ENCODE assay signal across 19 cellular contexts in the genomic region with DNA sequence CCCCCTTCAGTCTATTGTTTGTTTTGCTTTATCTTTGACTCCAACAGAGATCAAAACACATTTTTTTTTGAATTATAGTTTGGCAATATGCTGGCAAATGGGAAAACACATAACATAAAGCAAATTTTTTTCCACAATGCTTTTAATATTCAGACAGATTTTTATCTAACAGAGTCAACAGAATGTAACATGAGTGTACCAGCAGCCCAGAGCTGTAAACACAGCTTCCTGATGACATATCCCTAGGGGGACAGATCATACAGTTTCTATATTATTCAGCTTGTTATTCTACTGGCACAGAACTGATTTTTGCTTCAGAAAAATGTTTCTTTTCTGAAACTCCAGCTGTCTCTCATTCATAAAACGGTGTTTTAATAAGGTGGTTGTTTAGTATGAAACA.
A peak's percentile ranks its signal among the peaks of the same experiment; 100 is the strongest.
DNase-seq lines count a peak whose midpoint lies in the region; ATAC-seq, FAIRE-seq and TF ChIP-seq lines count a peak whose summit lies in the region.
"Had no signal": no experiment of that assay in that cellular context is flagged by ENCODE, and none has a peak within 500 bp of the region (broad histone marks: within the 10 kb centered on the region; RNA-seq: fewer than 3 reads in every experiment).

No MANE protein-coding gene starts in this region.

- H3K27ac ChIP-seq in GM12878 (ENCODE audit: control insufficient read depth, insufficient read depth), result no peak overlapping the region
- no peak overlapping the region for H3K27ac ChIP-seq in substantia nigra (ENCODE audit: low read depth, low read length, poor library complexity, severe bottlenecking)
- no peak overlapping the region for H3K27ac ChIP-seq in CD8-positive, alpha-beta T cell (ENCODE audit: low read depth, low read length)
- H3K27ac ChIP-seq: PC-9, SJSA1 had no signal

- H3K27ac Mint-ChIP-seq in CD8-positive, alpha-beta T cell, result no peak overlapping the region
- H3K27ac Mint-ChIP-seq: T-cell had no signal

- TF ChIP-seq POLR2A in GM12878 (IDR thresholded peaks at IDR 0.05; ENCODE audit: low read depth, low read length), result no peak

- in situ Hi-C loops in GM12878 (cut with MboI), result no loop called here

- no peak overlapping the region for H3K4me3 ChIP-seq in GM12878
- no peak overlapping the region for H3K4me3 ChIP-seq in CD8-positive, alpha-beta T cell (ENCODE audit: low read depth, low read length)
- H3K4me3 ChIP-seq: HAP-1, K562, PC-9, SJSA1 had no signal

- ATAC-seq in HG03432 (IDR thresholded peaks at IDR 0.05; ENCODE audit: unreplicated experiment), result peak; percentile 66
- peak; percentile 64 for ATAC-seq in GM12878
- no peak for ATAC-seq in HG02884 (IDR thresholded peaks at IDR 0.05; ENCODE audit: unreplicated experiment)
- no peak for ATAC-seq in CD8-positive, alpha-beta T cell
- ATAC-seq: K562, T-cell had no signal

- TF ChIP-seq CTCF in GM12878 (IDR thresholded peaks at IDR 0.05 in 2 of 3, conservative IDR thresholded peaks at IDR 0.05 in 1 of 3; ENCODE audit: control insufficient read depth in 2 of 3, extremely low read depth in 1 of 3, insufficient read depth in 1 of 3, low read depth in 3 of 3, low read length in 3 of 3), result no peak
- no peak for TF ChIP-seq CTCF in CD8-positive, alpha-beta T cell (IDR thresholded peaks at IDR 0.05)

- H3K4me1 Mint-ChIP-seq in CD8-positive, alpha-beta T cell (ENCODE audit: low read depth), result no peaks in the 10 kb centered on the region
- H3K4me1 Mint-ChIP-seq: T-cell had no signal

- H3K79me2 ChIP-seq in GM12878 (ENCODE audit: control insufficient read depth, insufficient read depth, low read length), result no peaks in the 10 kb centered on the region

- H3K27me3 ChIP-seq in GM12878 (replicated peaks in 1 of 2; ENCODE audit: control insufficient read depth in 2 of 2, insufficient read depth in 2 of 2, low read length in 1 of 2), result no peaks in the 10 kb centered on the region; a peak in 1 of 4 replicates
- no peaks in the 10 kb centered on the region for H3K27me3 ChIP-seq in CD8-positive, alpha-beta T cell (ENCODE audit: insufficient read depth, low read length)
- H3K27me3 ChIP-seq: SJSA1 had no signal

- CTCF ChIA-PET in GM12878 (lab: Yijun Ruan, JAX), result interaction anchor here (0.9 to 1.6 kb wide), 4 partner anchors 9 to 229 kb away, joined by 3 to 8 read pairs (median 4); no protein-coding TSS in a partner anchor
- CTCF ChIA-PET in CD8-positive, alpha-beta T cell (lab: Charles Lee), result no interaction called here

- H3K36me3 Mint-ChIP-seq in CD8-positive, alpha-beta T cell, result no peaks in the 10 kb centered on the region
- H3K36me3 Mint-ChIP-seq: T-cell had no signal

- intact Hi-C loops in GM12878 (cut with micrococcal nuclease; ENCODE audit: unreplicated experiment), result no loop called here
- intact Hi-C loops in CD8-positive, alpha-beta T cell (cut with DNase I, micrococcal nuclease), result no loop called here

- SMC1A ChIA-PET in GM12878 (lab: Charles Lee; ENCODE audit: uncharacterized antibody, unreplicated experiment), result interaction anchor here (1.3 kb wide), 2 partner anchors 9 to 53 kb away, joined by 3 read pairs; no protein-coding TSS in a partner anchor

- BruUV-seq in GM12878 (replicated peaks; lab: Mats Ljungman, UMichigan), result no TSS peak

- no peak for TF ChIP-seq RAD21 in GM12878 (IDR thresholded peaks at IDR 0.05; ENCODE audit: insufficient read depth, low read depth, low read length)

- H3K9ac ChIP-seq in GM12878 (ENCODE audit: control insufficient read depth, insufficient read depth, low read length), result no peak overlapping the region

- POLR2A ChIA-PET in GM12878 (lab: Charles Lee), result no interaction called here
- POLR2A ChIA-PET in CD8-positive, alpha-beta T cell (lab: Charles Lee), result no interaction called here

- H3K9me3 ChIP-seq in GM12878 (replicated peaks; ENCODE audit: control insufficient read depth, insufficient read depth, low read length), result no peaks in the 10 kb centered on the region; the same call in 2 of the 3 replicates
- no peaks in the 10 kb centered on the region for H3K9me3 ChIP-seq in CD8-positive, alpha-beta T cell (ENCODE audit: low read length)
- H3K9me3 ChIP-seq: HAP-1, SJSA1 had no signal

- H4K20me1 ChIP-seq in GM12878 (ENCODE audit: control insufficient read depth, insufficient read depth), result no peaks in the 10 kb centered on the region

- RAD21 ChIA-PET in GM12878 (lab: Charles Lee; ENCODE audit: unreplicated experiment), result interaction anchor here (1.0 kb wide), 1 partner anchor 229 kb away, joined by 3 read pairs; no protein-coding TSS in a partner anchor

- no peaks in the 10 kb centered on the region for H3K36me3 ChIP-seq in GM12878 (ENCODE audit: control insufficient read depth in 2 of 2, insufficient read depth in 2 of 2, low read length in 1 of 2)
- no peaks in the 10 kb centered on the region for H3K36me3 ChIP-seq in CD8-positive, alpha-beta T cell (ENCODE audit: insufficient read depth, low read length)
- H3K36me3 ChIP-seq: HAP-1, SJSA1 had no signal

- no peak overlapping the region for H3K4me3 Mint-ChIP-seq in CD8-positive, alpha-beta T cell
- H3K4me3 Mint-ChIP-seq: T-cell had no signal

- FAIRE-seq in GM12878 (lab: Jason Lieb, UNC), result no peak
- FAIRE-seq: GM19239, K562 had no signal

- H3K4me2 ChIP-seq in GM12878 (ENCODE audit: control insufficient read depth, insufficient read depth), result no peak overlapping the region
- H3K4me2 ChIP-seq: PC-9 had no signal

- 0% methylated on average over 1 of the region's 1 CpG for WGBS in GM12878 (ENCODE audit: insufficient coverage, insufficient replicate concordance, low lambda C conversion rate, missing lambda C conversion rate)

- H2AFZ ChIP-seq in GM12878 (ENCODE audit: control insufficient read depth, low read depth, low read length), result no peak overlapping the region
- H2AFZ ChIP-seq: PC-9 had no signal

- peaks cover 11% of the 10 kb centered on the region for H3K27me3 Mint-ChIP-seq in CD8-positive, alpha-beta T cell (ENCODE audit: low read depth)

- no peaks in the 10 kb centered on the region for H3K9me3 Mint-ChIP-seq in CD8-positive, alpha-beta T cell

- no peaks in the 10 kb centered on the region for H3K4me1 ChIP-seq in GM12878 (ENCODE audit: control insufficient read depth, insufficient read depth, low read length)
- H3K4me1 ChIP-seq in CD8-positive, alpha-beta T cell (ENCODE audit: insufficient read depth, low read length), result no peaks in the 10 kb centered on the region
- H3K4me1 ChIP-seq: HAP-1, SJSA1 had no signal

- DNase-seq in NCI-H1105 treated with DMSO at 0.1 percent for 48 hours (lab: John Stamatoyannopoulos, UW), result peak; percentile 34
- no peak for DNase-seq in NCI-H1105 (lab: John Stamatoyannopoulos, UW)
- peak; percentile 47 to 57 for DNase-seq in NCI-H526 (lab: John Stamatoyannopoulos, UW)
- no peak for DNase-seq in GM12878 (ENCODE audit: low read depth, low spot score)
- DNase-seq in substantia nigra (lab: John Stamatoyannopoulos, UW), result no peak
- DNase-seq in CD8-positive, alpha-beta T cell, result no peak
- DNase-seq: 8988T, C1 segment of cervical spinal cord, GF-D8, NCI-H187 treated with DMSO at 0.1 percent for 48 hours, PC-9, T-cell, T1000 had no signal

- TF ChIP-seq EP300 in GM12878 (IDR thresholded peaks at IDR 0.05; ENCODE audit: borderline replicate concordance in 1 of 2, control insufficient read depth in 1 of 2, low read depth in 2 of 2, low read length in 2 of 2), result no peak

TF ChIP-seq in GM12878, 131 proteins besides CTCF, POLR2A, EP300 and RAD21:
- peak; percentile 51 for TF ChIP-seq MEF2B (IDR thresholded peaks at IDR 0.05; ENCODE audit: partially characterized antibody, poor library complexity, severe bottlenecking)
- 0 out of 2 replicates have a peak, but pooled peaks have one; percentile 14 for TF ChIP-seq DPF2 (IDR thresholded peaks at IDR 0.05)
- no peak for TF ChIP-seq JUND (IDR thresholded peaks at IDR 0.05; ENCODE audit: low read depth, low read length)

Comparison
In these comparisons a context has a peak if more than half of its experiments do, and no peak if none do; other contexts are left out.
1. DNase-seq: peak in NCI-H1105 treated with DMSO at 0.1 percent for 48 hours (single experiment) and NCI-H526 (2 of 2); none in NCI-H1105 (single experiment), GM12878 (single experiment), substantia nigra (0 of 49) and CD8-positive, alpha-beta T cell (0 of 7).
2. ATAC-seq: peak in HG03432 (single experiment) and GM12878 (single experiment); none in HG02884 (single experiment) and CD8-positive, alpha-beta T cell (single experiment).